16 cellular contexts compared by ENCODE assay signal in the genomic region with DNA sequence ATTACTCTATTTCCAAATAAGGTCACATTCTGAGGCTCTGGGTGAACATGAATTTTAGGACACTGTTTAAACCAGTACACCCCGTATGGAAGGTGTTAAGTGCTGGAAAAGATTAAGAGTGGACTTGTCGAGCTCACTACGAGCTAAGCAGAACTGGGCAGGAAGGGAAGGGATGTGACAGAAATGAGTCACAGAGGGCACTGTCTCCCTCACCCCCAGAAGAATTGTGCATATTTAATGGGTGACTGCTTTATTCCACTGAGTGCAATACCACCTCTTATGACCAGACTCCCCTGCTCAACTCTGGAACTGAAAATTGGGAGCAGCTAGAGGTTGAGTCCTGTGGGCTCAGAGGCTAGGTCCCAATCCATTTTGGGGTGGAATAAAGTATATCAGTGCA.
A peak's percentile ranks its signal among the peaks of the same experiment; 100 is the strongest.
DNase-seq lines count a peak whose midpoint lies in the region; ATAC-seq and TF ChIP-seq lines count a peak whose summit lies in the region.
"Had no signal": no experiment of that assay in that cellular context is flagged by ENCODE, and none has a peak within 500 bp of the region (broad histone marks: within the 10 kb centered on the region; RNA-seq: fewer than 3 reads in every experiment).

No MANE protein-coding gene starts in this region.

- H3K4me1 ChIP-seq in testis, result no peaks in the 10 kb centered on the region
- H3K4me1 ChIP-seq: pancreas, spleen, transverse colon had no signal

- no peaks in the 10 kb centered on the region for H3K36me3 Mint-ChIP-seq in activated T-cell treated with anti-CD3 and anti-CD28 coated beads, Interleukin-2, amount 50 U/mL, for 4 hours (ENCODE audit: insufficient read depth)
- H3K36me3 Mint-ChIP-seq in activated naive CD8-positive, alpha-beta T cell treated with anti-CD3 and anti-CD28 coated beads, Interleukin-2, amount 50 U/mL, for 24 hours (ENCODE audit: low read depth), result peaks cover 2% of the 10 kb centered on the region

- no peaks in the 10 kb centered on the region for H3K9me3 ChIP-seq in testis
- H3K9me3 ChIP-seq: pancreas, spleen, transverse colon had no signal

- H3K27ac ChIP-seq in testis, result no peak overlapping the region
- H3K27ac ChIP-seq in caudate nucleus (ENCODE audit: low read depth, low read length), result no peak overlapping the region
- H3K27ac ChIP-seq: KMS-11, pancreas, spleen, transverse colon had no signal

- no peaks in the 10 kb centered on the region for H3K9me3 Mint-ChIP-seq in activated T-cell treated with anti-CD3 and anti-CD28 coated beads, Interleukin-2, amount 50 U/mL, for 4 hours
- H3K9me3 Mint-ChIP-seq in activated naive CD8-positive, alpha-beta T cell treated with anti-CD3 and anti-CD28 coated beads, Interleukin-2, amount 50 U/mL, for 24 hours, result no peaks in the 10 kb centered on the region

- no peak for DNase-seq in activated T-cell treated with anti-CD3 and anti-CD28 coated beads, Interleukin-2, amount 50 U/mL, for 4 hours
- DNase-seq in activated T-cell treated with anti-CD3 and anti-CD28 coated beads for 4 hours, result no peak
- peak; percentile 1 for DNase-seq in MV-4-11 (lab: John Stamatoyannopoulos, UW)
- no peak for DNase-seq in activated naive CD8-positive, alpha-beta T cell treated with anti-CD3 and anti-CD28 coated beads, Interleukin-2, amount 50 U/mL, for 24 hours
- DNase-seq in stimulated activated naive CD8-positive, alpha-beta T cell treated with anti-CD3 and anti-CD28 coated beads, Interleukin-15, Interleukin-2, amounts not matched to agents 100 U/mL and 50 U/mL, for 24 hours, result peak; percentile 10
- no peak for DNase-seq in testis
- no peak for DNase-seq in posterior vena cava (ENCODE audit: low spot score)
- no peak for DNase-seq in caudate nucleus (lab: John Stamatoyannopoulos, UW)
- DNase-seq: aorta, NCI-H1694 treated with DMSO at 0.1 percent for 48 hours, NCI-H524 treated with DMSO at 0.1 percent for 48 hours, pancreas, spleen, transverse colon had no signal

- no peaks in the 10 kb centered on the region for H3K36me3 ChIP-seq in testis (ENCODE audit: low read depth, missing control alignments)
- H3K36me3 ChIP-seq: pancreas, spleen, transverse colon had no signal

- H3K27me3 Mint-ChIP-seq in activated T-cell treated with anti-CD3 and anti-CD28 coated beads, Interleukin-2, amount 50 U/mL, for 4 hours (ENCODE audit: low read depth), result no peaks in the 10 kb centered on the region
- H3K27me3 Mint-ChIP-seq in activated naive CD8-positive, alpha-beta T cell treated with anti-CD3 and anti-CD28 coated beads, Interleukin-2, amount 50 U/mL, for 24 hours, result peaks cover 2% of the 10 kb centered on the region

- no peak for TF ChIP-seq CTCF in testis (IDR thresholded peaks at IDR 0.05)

- peak; percentile 46 to 54 for ATAC-seq in activated T-cell treated with anti-CD3 and anti-CD28 coated beads, Interleukin-2, amount 50 U/mL, for 4 hours
- peak; percentile 99 for ATAC-seq in activated naive CD8-positive, alpha-beta T cell treated with anti-CD3 and anti-CD28 coated beads, Interleukin-2, amount 50 U/mL, for 24 hours
- peak; percentile 95 for ATAC-seq in stimulated activated naive CD8-positive, alpha-beta T cell treated with anti-CD3 and anti-CD28 coated beads, Interleukin-15, Interleukin-2, amounts not matched to agents 100 U/mL and 50 U/mL, for 24 hours
- ATAC-seq: pancreas, Right ventricle myocardium inferior had no signal

- TF ChIP-seq POLR2A in testis (IDR thresholded peaks at IDR 0.05), result no peak

- H3K4me3 Mint-ChIP-seq in activated T-cell treated with anti-CD3 and anti-CD28 coated beads, Interleukin-2, amount 50 U/mL, for 4 hours, result no peak overlapping the region
- no peak overlapping the region for H3K4me3 Mint-ChIP-seq in activated naive CD8-positive, alpha-beta T cell treated with anti-CD3 and anti-CD28 coated beads, Interleukin-2, amount 50 U/mL, for 24 hours

- 58 to 67% methylated on average over 3 of the region's 3 CpGs for WGBS in testis, 2 donors

- H3K4me1 Mint-ChIP-seq in activated T-cell treated with anti-CD3 and anti-CD28 coated beads, Interleukin-2, amount 50 U/mL, for 4 hours (ENCODE audit: low read depth), result peaks cover 32% of the 10 kb centered on the region
- H3K4me1 Mint-ChIP-seq in activated naive CD8-positive, alpha-beta T cell treated with anti-CD3 and anti-CD28 coated beads, Interleukin-2, amount 50 U/mL, for 24 hours, result peaks cover 51% of the 10 kb centered on the region

- H3K27ac Mint-ChIP-seq in activated naive CD8-positive, alpha-beta T cell treated with anti-CD3 and anti-CD28 coated beads, Interleukin-2, amount 50 U/mL, for 24 hours, result peak overlapping the region; percentile 80

- intact Hi-C loops in testis (cut with DNase I; ENCODE audit: low total_unique reads), result no loop called here
- intact Hi-C loops in posterior vena cava (cut with DNase I), result no loop called here

- H3K27me3 ChIP-seq in testis, result no peaks in the 10 kb centered on the region
- H3K27me3 ChIP-seq: spleen, transverse colon had no signal

- no peak overlapping the region for H3K4me3 ChIP-seq in testis
- H3K4me3 ChIP-seq: pancreas, spleen, transverse colon had no signal

Comparison
In these comparisons a context has a peak if more than half of its experiments do, and no peak if none do; other contexts are left out.
1. DNase-seq: peak in MV-4-11 (single experiment) and stimulated activated naive CD8-positive, alpha-beta T cell treated with anti-CD3 and anti-CD28 coated beads, Interleukin-15, Interleukin-2, amounts not matched to agents 100 U/mL and 50 U/mL, for 24 hours (single experiment); none in activated T-cell treated with anti-CD3 and anti-CD28 coated beads, Interleukin-2, amount 50 U/mL, for 4 hours (single experiment), activated T-cell treated with anti-CD3 and anti-CD28 coated beads for 4 hours (single experiment), activated naive CD8-positive, alpha-beta T cell treated with anti-CD3 and anti-CD28 coated beads, Interleukin-2, amount 50 U/mL, for 24 hours (single experiment), testis (single experiment), posterior vena cava (single experiment) and caudate nucleus (0 of 61).
2. Peak in every context shown above with its lines, with median percentiles within 50 percentile points of each other: ATAC-seq.